Comparison of ENCODE assay signal across 34 cellular contexts in the genomic region with DNA sequence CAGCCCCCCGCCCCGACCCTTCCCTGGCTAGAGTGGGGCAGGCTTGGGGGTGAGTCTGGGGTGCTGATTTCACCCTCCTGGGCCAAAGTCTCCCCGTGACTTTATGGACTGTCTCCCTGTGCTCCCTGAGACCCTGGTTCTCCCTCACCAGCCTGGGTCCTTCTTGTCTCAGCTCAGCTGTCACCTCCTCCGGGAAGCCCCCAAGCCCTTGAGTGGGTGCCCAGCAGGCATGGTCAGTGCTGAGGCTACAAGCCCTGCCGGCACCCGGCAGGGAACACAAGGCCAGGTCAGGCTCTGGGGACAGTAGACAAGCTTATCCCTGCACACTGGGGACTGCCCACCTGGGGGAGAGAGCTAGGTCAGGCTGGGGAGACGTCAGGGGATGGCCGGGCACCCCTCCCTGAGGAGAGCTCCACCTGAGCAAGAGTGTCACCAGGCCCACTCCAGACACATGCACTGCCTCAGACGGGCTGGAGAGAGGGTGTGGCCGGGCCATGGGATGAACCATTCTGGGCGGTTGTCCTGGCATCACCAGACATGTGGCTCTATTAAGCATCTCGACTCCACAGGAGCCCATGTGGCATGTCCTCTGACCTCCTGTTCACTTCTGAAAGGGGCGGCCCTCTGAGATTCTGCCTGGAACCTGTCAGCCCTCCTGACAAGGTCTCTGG. TPM values are rescaled to one million over a fixed set of nuclear protein-coding genes. Genes with fewer than 3 reads are reported as not detected.
"Had no signal": no experiment of that assay in that cellular context is flagged by ENCODE, and none has a peak within 500 bp of the region (broad histone marks: within the 10 kb centered on the region; RNA-seq: fewer than 3 reads in every experiment).

No MANE protein-coding gene starts in this region.

- H3K4me1 Mint-ChIP-seq: activated CD4-positive, alpha-beta T cell treated with anti-CD3 and anti-CD28 coated beads, Interleukin-2, amount 10 ng/mL, durations not matched to agents 24 days and 14 days; activated naive CD8-positive, alpha-beta T cell treated with anti-CD3 and anti-CD28 coated beads for 36 hours; activated T-helper 17 cell treated with anti-CD3 and anti-CD28 coated beads, Interleukin-2, amount 50 U/mL, for 72 hours had no signal

- H3K27me3 ChIP-seq: adrenal gland, body of pancreas, breast epithelium had no signal

- H3K36me3 ChIP-seq: adrenal gland, brain microvascular endothelial cell, breast epithelium had no signal

- DNase-seq: activated B cell treated with CpG ODN at 0.5 μM for 24 hours; activated CD4-positive, alpha-beta memory T cell treated with anti-CD3 and anti-CD28 coated beads for 36 hours; activated CD4-positive, alpha-beta T cell treated with anti-CD3 and anti-CD28 coated beads for 4 hours; activated CD4-positive, alpha-beta T cell treated with anti-CD3 and anti-CD28 coated beads, Interleukin-2, amount 10 ng/mL, durations not matched to agents 24 days and 14 days; activated CD4-positive, alpha-beta T cell treated with anti-CD3 and anti-CD28 coated beads, Interleukin-2, amount 50 U/mL, for 1 hour; activated CD4-positive, alpha-beta T cell treated with anti-CD3 and anti-CD28 coated beads, Interleukin-2, amount 50 U/mL, for 4 hours; activated CD4-positive, CD25-positive, alpha-beta regulatory T cell treated with anti-CD3 and anti-CD28 coated beads, Interleukin-2, amount 50 U/mL, for 72 hours; activated CD8-positive, alpha-beta memory T cell treated with anti-CD3 and anti-CD28 coated beads, Interleukin-2, amount 50 U/mL, for 4 hours; activated CD8-positive, alpha-beta T cell treated with anti-CD3 and anti-CD28 coated beads for 36 hours; activated effector memory CD4-positive, alpha-beta T cell treated with anti-CD3 and anti-CD28 coated beads, Interleukin-2, amount 50 U/mL, for 16 hours; activated gamma-delta T cell treated with Interleukin-2 at 50 U/mL for 16 hours; activated naive CD4-positive, alpha-beta T cell; activated naive CD4-positive, alpha-beta T cell treated with anti-CD3 and anti-CD28 coated beads for 36 hours; activated naive CD4-positive, alpha-beta T cell treated with anti-CD3 and anti-CD28 coated beads, Interleukin-2, amount 50 U/mL, for 16 hours; activated naive CD8-positive, alpha-beta T cell treated with anti-CD3 and anti-CD28 coated beads for 36 hours; activated T-cell treated with anti-CD3 and anti-CD28 coated beads for 4 hours; activated T-cell treated with anti-CD3 and anti-CD28 coated beads, Interleukin-2, amount 50 U/mL, for 1 hour; activated T-cell treated with anti-CD3 and anti-CD28 coated beads, Interleukin-2, amount 50 U/mL, for 4 hours; activated T-cell treated with anti-CD3 and anti-CD28 coated beads, Interleukin-2, amount 50 U/mL, for 72 hours; adrenal gland; amniotic stem cell; aorta; body of pancreas; brain microvascular endothelial cell; central memory CD4-positive, alpha-beta T cell; T-helper 2 cell; T-helper 9 cell had no signal

- H3K27ac Mint-ChIP-seq: activated B cell treated with CpG ODN at 0.5 μM for 24 hours; activated CD4-positive, alpha-beta memory T cell treated with anti-CD3 and anti-CD28 coated beads for 36 hours; activated CD4-positive, alpha-beta T cell treated with anti-CD3 and anti-CD28 coated beads, Interleukin-2, amount 10 ng/mL, durations not matched to agents 24 days and 14 days; activated CD8-positive, alpha-beta T cell treated with anti-CD3 and anti-CD28 coated beads for 36 hours; activated naive CD4-positive, alpha-beta T cell treated with anti-CD3 and anti-CD28 coated beads for 36 hours; activated naive CD4-positive, alpha-beta T cell treated with anti-CD3 and anti-CD28 coated beads, Interleukin-2, amount 50 U/mL, for 72 hours; activated naive CD8-positive, alpha-beta T cell treated with anti-CD3 and anti-CD28 coated beads for 36 hours; activated T-cell treated with anti-CD3 and anti-CD28 coated beads, Interleukin-2, amount 50 U/mL, for 72 hours; activated T-helper 1 cell treated with anti-CD3 and anti-CD28 coated beads, Interleukin-12 subunit alpha, Interleukin-12 subunit beta, Interleukin-2, Interleukin-4 antibody, amounts not matched to agents 30 ng/mL and 10 ng/mL and 1 ng/mL, durations not matched to agents 14 hours and 24 hours and 36 hours; activated T-helper 17 cell treated with anti-CD3 and anti-CD28 coated beads, Interleukin-2, amount 50 U/mL, for 72 hours; T-helper 1 cell treated with Interleukin-12 subunit alpha and Interleukin-12 subunit beta and Interleukin-4 antibody, amounts not matched to agents 30 μg/mL and 1 μg/mL, for 36 hours; T-helper 2 cell treated with Interferon-gamma antibody and Interleukin-4, amounts not matched to agents 5 μg/mL and 100 μg/mL, for 36 hours had no signal

- H3K27ac ChIP-seq: adrenal gland, body of pancreas, brain microvascular endothelial cell, breast epithelium, VCaP had no signal

- H3K4me1 ChIP-seq: adrenal gland, body of pancreas, breast epithelium had no signal

- H3K4me3 ChIP-seq: adrenal gland, body of pancreas, breast epithelium had no signal

- H3K36me3 Mint-ChIP-seq: activated CD4-positive, alpha-beta memory T cell treated with anti-CD3 and anti-CD28 coated beads for 36 hours; activated naive CD4-positive, alpha-beta T cell treated with anti-CD3 and anti-CD28 coated beads, Interleukin-2, amount 50 U/mL, for 72 hours; activated naive CD8-positive, alpha-beta T cell treated with anti-CD3 and anti-CD28 coated beads for 36 hours had no signal

- H3K9me3 ChIP-seq: adrenal gland, body of pancreas, breast epithelium had no signal

- H3K9me3 Mint-ChIP-seq: activated B cell treated with CpG ODN at 0.5 μM for 24 hours; activated CD4-positive, alpha-beta memory T cell treated with anti-CD3 and anti-CD28 coated beads for 36 hours; activated CD4-positive, alpha-beta T cell treated with anti-CD3 and anti-CD28 coated beads, Interleukin-2, amount 10 ng/mL, durations not matched to agents 24 days and 14 days; activated CD8-positive, alpha-beta T cell treated with anti-CD3 and anti-CD28 coated beads for 36 hours; activated naive CD4-positive, alpha-beta T cell treated with anti-CD3 and anti-CD28 coated beads for 36 hours; activated naive CD4-positive, alpha-beta T cell treated with anti-CD3 and anti-CD28 coated beads, Interleukin-2, amount 50 U/mL, for 72 hours; activated naive CD8-positive, alpha-beta T cell treated with anti-CD3 and anti-CD28 coated beads for 36 hours; activated T-cell treated with anti-CD3 and anti-CD28 coated beads, Interleukin-2, amount 50 U/mL, for 4 hours; activated T-cell treated with anti-CD3 and anti-CD28 coated beads, Interleukin-2, amount 50 U/mL, for 72 hours; activated T-helper 1 cell treated with anti-CD3 and anti-CD28 coated beads, Interleukin-12 subunit alpha, Interleukin-12 subunit beta, Interleukin-2, Interleukin-4 antibody, amounts not matched to agents 30 ng/mL and 10 ng/mL and 1 ng/mL, durations not matched to agents 14 hours and 24 hours and 36 hours; activated T-helper 17 cell treated with anti-CD3 and anti-CD28 coated beads, Interleukin-2, amount 50 U/mL, for 72 hours; T-helper 1 cell treated with Interleukin-12 subunit alpha and Interleukin-12 subunit beta and Interleukin-4 antibody, amounts not matched to agents 30 μg/mL and 1 μg/mL, for 36 hours; T-helper 2 cell treated with Interferon-gamma antibody and Interleukin-4, amounts not matched to agents 5 μg/mL and 100 μg/mL, for 36 hours had no signal

- ATAC-seq: activated CD8-positive, alpha-beta T cell treated with anti-CD3 and anti-CD28 coated beads for 36 hours; activated naive CD4-positive, alpha-beta T cell treated with anti-CD3 and anti-CD28 coated beads, Interleukin-2, amount 50 U/mL, for 72 hours; activated T-cell treated with anti-CD3 and anti-CD28 coated beads, Interleukin-2, amount 50 U/mL, for 4 hours; activated T-cell treated with anti-CD3 and anti-CD28 coated beads, Interleukin-2, amount 50 U/mL, for 72 hours; activated T-helper 17 cell treated with anti-CD3 and anti-CD28 coated beads, Interleukin-2, amount 50 U/mL, for 72 hours; body of pancreas had no signal

- H3K4me3 Mint-ChIP-seq: activated B cell treated with CpG ODN at 0.5 μM for 24 hours; activated CD4-positive, alpha-beta memory T cell treated with anti-CD3 and anti-CD28 coated beads for 36 hours; activated CD4-positive, alpha-beta T cell treated with anti-CD3 and anti-CD28 coated beads, Interleukin-2, amount 10 ng/mL, durations not matched to agents 24 days and 14 days; activated CD8-positive, alpha-beta T cell treated with anti-CD3 and anti-CD28 coated beads for 36 hours; activated naive CD4-positive, alpha-beta T cell treated with anti-CD3 and anti-CD28 coated beads for 36 hours; activated naive CD8-positive, alpha-beta T cell treated with anti-CD3 and anti-CD28 coated beads for 36 hours; activated T-cell treated with anti-CD3 and anti-CD28 coated beads, Interleukin-2, amount 50 U/mL, for 4 hours; activated T-cell treated with anti-CD3 and anti-CD28 coated beads, Interleukin-2, amount 50 U/mL, for 72 hours; activated T-helper 1 cell treated with anti-CD3 and anti-CD28 coated beads, Interleukin-12 subunit alpha, Interleukin-12 subunit beta, Interleukin-2, Interleukin-4 antibody, amounts not matched to agents 30 ng/mL and 10 ng/mL and 1 ng/mL, durations not matched to agents 14 hours and 24 hours and 36 hours; activated T-helper 17 cell treated with anti-CD3 and anti-CD28 coated beads, Interleukin-2, amount 50 U/mL, for 72 hours; T-helper 1 cell treated with Interleukin-12 subunit alpha and Interleukin-12 subunit beta and Interleukin-4 antibody, amounts not matched to agents 30 μg/mL and 1 μg/mL, for 36 hours; T-helper 2 cell treated with Interferon-gamma antibody and Interleukin-4, amounts not matched to agents 5 μg/mL and 100 μg/mL, for 36 hours had no signal

RNA-seq across cellular contexts. Expression of gene RTN4R, which starts 22.6 kb away (rescaled TPM):
- total RNA-seq: activated B cell treated with CpG ODN at 0.5 μM for 24 hours had no signal
